Comparison of ENCODE assay signal across 8 cellular contexts in the genomic region with DNA sequence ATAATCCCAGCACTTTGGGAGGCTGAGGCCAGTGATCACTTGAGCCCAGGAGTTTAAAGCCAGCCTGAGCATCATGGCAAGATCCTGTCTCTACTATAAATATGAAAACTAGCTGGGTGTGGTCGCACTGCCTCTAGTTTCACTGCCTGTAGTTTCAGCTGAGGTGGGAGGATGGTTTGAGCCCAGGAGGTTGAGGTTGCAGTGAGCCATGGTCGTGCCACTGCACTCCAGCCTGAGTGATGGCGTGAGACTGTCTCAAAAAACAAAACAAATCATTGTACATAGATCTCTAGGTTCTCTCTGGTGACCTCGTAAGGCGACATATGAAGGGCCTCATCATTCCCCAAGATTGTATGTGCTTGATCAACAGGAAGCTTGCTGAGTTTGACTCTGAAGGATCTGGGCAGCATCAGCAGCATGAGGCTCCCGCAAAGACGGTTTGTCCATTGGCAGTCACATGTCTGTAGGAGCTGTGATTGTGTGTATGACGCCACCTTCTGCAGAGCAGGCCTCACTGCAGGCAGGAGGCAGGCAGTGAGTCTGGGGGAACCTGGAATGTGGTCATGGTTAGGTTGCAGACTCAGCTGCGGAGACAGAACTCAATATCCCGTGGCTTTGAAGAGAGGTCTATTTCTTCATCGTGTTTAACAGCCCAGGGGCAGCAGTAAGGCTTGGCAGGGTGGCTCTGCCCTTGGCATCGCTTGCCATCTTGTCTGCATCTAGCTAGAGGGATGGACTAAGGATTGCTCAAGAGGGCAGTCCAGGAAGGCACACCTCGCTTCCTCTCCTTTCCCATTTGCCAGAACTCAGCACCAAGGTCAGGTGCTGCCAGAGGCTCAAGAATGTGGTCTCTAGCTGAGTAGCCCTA. TPM values are rescaled to one million over a fixed set of nuclear protein-coding genes. Genes with fewer than 3 reads are reported as not detected.
DNase-seq lines count a peak whose midpoint lies in the region; ATAC-seq and TF ChIP-seq lines count a peak whose summit lies in the region.

No MANE protein-coding gene starts in this region.

- DNase-seq in COLO829 (ENCODE audit: low spot score) (peak; percentile 35), H4 (ENCODE audit: low spot score) (peak; percentile 77), RKO (ENCODE audit: low spot score) (peak; percentile 64), endothelial cell (ENCODE audit: low spot score) (peak; percentile 62), nephron progenitor cell (peak; percentile 41), NK-92 (lab: John Stamatoyannopoulos, UW; ENCODE audit: unreplicated experiment) (no peak)

- peak; percentile 38 for TF ChIP-seq CTCF in endothelial cell (IDR thresholded peaks at IDR 0.05; ENCODE audit: unreplicated experiment)
- peak; percentile 51 for TF ChIP-seq CTCF in nephron progenitor cell (IDR thresholded peaks at IDR 0.05)

- H3K9me3 Mint-ChIP-seq in endothelial cell (ENCODE audit: unreplicated experiment) = no peaks in the 10 kb centered on the region
- no peaks in the 10 kb centered on the region for H3K9me3 Mint-ChIP-seq in nephron progenitor cell

- no peak overlapping the region for H3K27ac Mint-ChIP-seq in endothelial cell (ENCODE audit: unreplicated experiment)
- peak overlapping the region; percentile 80 for H3K27ac Mint-ChIP-seq in nephron progenitor cell

- no peaks in the 10 kb centered on the region for H3K27me3 Mint-ChIP-seq in endothelial cell (ENCODE audit: unreplicated experiment)
- H3K27me3 Mint-ChIP-seq in nephron progenitor cell (ENCODE audit: low read depth, poor library complexity) = no peaks in the 10 kb centered on the region

- no peak for ATAC-seq in HG03571 (IDR thresholded peaks at IDR 0.05; ENCODE audit: unreplicated experiment)
- ATAC-seq in HG03196 (IDR thresholded peaks at IDR 0.05; ENCODE audit: unreplicated experiment) = no peak

- H3K4me3 Mint-ChIP-seq in endothelial cell (ENCODE audit: unreplicated experiment) (no peak overlapping the region), nephron progenitor cell (no peak overlapping the region)

- H3K36me3 Mint-ChIP-seq in endothelial cell (ENCODE audit: low read depth, unreplicated experiment) = peaks cover 27% of the 10 kb centered on the region
- peaks cover 41% of the 10 kb centered on the region for H3K36me3 Mint-ChIP-seq in nephron progenitor cell (ENCODE audit: low read depth)

- H3K4me1 Mint-ChIP-seq in endothelial cell (ENCODE audit: unreplicated experiment) (peaks cover 17% of the 10 kb centered on the region), nephron progenitor cell (peaks cover 12% of the 10 kb centered on the region)

RNA-seq across cellular contexts. Expression of a gene that starts 13.9 kb away (rescaled TPM):
- 325 and 389 TPM in 2 replicates for total RNA-seq in H4 (2014; rRNA removed; shearing (Covaris generic))
- 218 TPM for total RNA-seq in endothelial cell (ENCODE audit: unreplicated experiment)
